1 cellular context compared by ENCODE assay signal in the genomic region with DNA sequence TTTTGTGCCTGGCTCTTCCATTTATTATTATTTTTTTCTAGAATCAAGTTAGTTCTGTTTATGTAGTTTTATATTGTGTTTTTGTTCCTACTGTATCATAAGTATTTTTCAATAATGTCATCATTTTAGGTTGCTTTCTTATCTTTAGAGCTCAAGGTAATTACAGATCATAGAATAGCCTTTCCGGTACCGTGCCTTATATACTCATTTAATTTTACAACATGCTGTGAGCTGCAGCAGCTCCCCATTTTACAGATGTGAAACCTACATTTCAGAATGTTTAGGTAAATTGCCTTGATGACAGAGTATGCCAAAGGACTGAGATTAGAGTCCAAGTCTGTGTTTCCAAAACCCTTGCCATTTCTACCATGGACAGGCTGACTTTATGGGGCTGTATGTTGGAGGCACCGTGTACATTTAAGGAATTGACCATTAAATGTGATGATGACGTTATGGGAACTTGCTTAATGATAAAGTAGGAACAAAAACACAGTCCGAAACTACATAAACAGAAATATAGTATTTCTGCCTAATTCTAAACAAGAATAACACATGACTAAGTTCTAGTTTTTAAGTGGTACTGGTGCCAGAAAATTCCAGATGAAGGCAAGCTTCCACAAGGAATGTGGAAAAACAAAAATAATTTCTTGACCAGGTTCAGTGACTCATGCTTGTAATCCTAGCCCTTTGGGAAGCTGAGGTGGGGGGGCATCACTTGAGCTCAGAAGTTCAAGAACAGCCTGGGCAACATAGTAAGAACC.
TF ChIP-seq lines count a peak whose summit lies in the region.

No MANE protein-coding gene starts in this region.

TF ChIP-seq in IMR-90, 13 proteins besides CTCF, POLR2A, EP300 and RAD21:
- no peak for TF ChIP-seq USF2 (IDR thresholded peaks at IDR 0.05; ENCODE audit: low read depth, low read length)
- TF ChIP-seq CEBPB (IDR thresholded peaks at IDR 0.05; ENCODE audit: low read depth, low read length): no peak
- no peak for TF ChIP-seq SMC3 (IDR thresholded peaks at IDR 0.05; ENCODE audit: low read depth, low read length)
- TF ChIP-seq MAZ (IDR thresholded peaks at IDR 0.05; ENCODE audit: borderline replicate concordance, low read depth, low read length): no peak
- TF ChIP-seq CHD1 (IDR thresholded peaks at IDR 0.05; ENCODE audit: low read depth, low read length): no peak
- TF ChIP-seq MAFK (IDR thresholded peaks at IDR 0.05; ENCODE audit: low read depth, low read length): no peak
- TF ChIP-seq ELK1 (IDR thresholded peaks at IDR 0.05; ENCODE audit: borderline replicate concordance, low read depth, low read length): no peak
- no peak for TF ChIP-seq FOS (IDR thresholded peaks at IDR 0.05; ENCODE audit: low read depth, low read length)
- TF ChIP-seq MXI1 (IDR thresholded peaks at IDR 0.05; ENCODE audit: borderline replicate concordance, low read depth, low read length): no peak
- no peak for TF ChIP-seq RFX5 (IDR thresholded peaks at IDR 0.05; ENCODE audit: low read depth, low read length)
- no peak for TF ChIP-seq BHLHE40 (IDR thresholded peaks at IDR 0.05; ENCODE audit: low read depth, low read length)
- TF ChIP-seq NFE2L2 (IDR thresholded peaks at IDR 0.05; ENCODE audit: low read depth, low read length): no peak
- TF ChIP-seq RCOR1 (IDR thresholded peaks at IDR 0.05; ENCODE audit: insufficient replicate concordance, low read length): no peak
